Comparison of ENCODE assay signal across 9 cellular contexts in the genomic region with DNA sequence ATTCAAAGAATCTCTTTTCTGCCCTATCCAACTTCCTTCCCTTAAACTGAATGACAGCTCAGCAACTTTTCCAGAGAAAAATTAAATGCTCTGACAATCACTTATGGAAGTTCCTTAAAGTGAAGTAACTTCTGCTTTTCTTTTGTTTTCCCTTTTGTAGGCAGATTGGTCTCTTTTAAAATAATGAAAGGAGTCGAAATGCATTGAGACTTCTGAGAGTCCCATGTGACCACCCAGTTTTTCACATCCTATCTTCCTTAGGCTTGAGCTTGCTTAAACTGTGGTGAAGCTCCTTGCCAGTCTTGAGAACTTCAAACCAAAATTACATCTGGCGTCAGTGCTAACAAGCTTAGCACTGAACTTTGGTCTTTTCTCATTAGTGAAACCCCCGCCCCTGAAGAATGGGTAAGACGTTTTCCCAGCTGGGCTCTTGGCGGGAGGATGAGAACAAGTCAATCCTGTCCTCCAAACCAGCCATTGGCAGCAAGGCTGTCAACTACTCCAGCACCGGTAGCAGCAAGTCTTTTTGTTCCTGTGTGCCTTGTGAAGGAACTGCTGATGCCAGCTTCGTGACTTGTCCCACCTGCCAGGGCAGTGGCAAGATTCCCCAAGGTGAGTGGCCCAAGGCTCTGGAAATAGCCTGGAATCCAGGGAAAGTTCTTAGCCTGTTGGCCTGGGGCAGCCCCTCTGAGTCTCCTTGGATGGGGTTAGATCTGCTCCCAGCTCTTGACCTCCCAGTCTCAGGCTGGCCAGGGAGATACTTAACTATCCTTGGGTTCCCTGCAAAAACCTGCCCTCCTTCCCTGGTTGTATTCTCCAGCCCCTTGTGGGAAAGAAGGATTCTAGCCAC. TPM values are rescaled to one million over a fixed set of nuclear protein-coding genes. Genes with fewer than 3 reads are reported as not detected.
DNase-seq lines count a peak whose midpoint lies in the region; ATAC-seq and TF ChIP-seq lines count a peak whose summit lies in the region.
"Had no signal": no experiment of that assay in that cellular context is flagged by ENCODE, and none has a peak within 500 bp of the region (broad histone marks: within the 10 kb centered on the region; RNA-seq: fewer than 3 reads in every experiment).

No MANE protein-coding gene starts in this region.

- peak overlapping the region; percentile 91 for H3K27ac Mint-ChIP-seq in activated CD8-positive, alpha-beta memory T cell treated with anti-CD3 and anti-CD28 coated beads, Interleukin-2, amount 10 ng/mL, durations not matched to agents 7 days and 5 days
- peak overlapping the region; percentile 90 for H3K27ac Mint-ChIP-seq in activated T-helper 1 cell treated with anti-CD3 and anti-CD28 coated beads, Interleukin-12 subunit alpha, Interleukin-12 subunit beta, Interleukin-2, Interleukin-4 antibody, amounts not matched to agents 30 ng/mL and 10 ng/mL and 1 ng/mL, durations not matched to agents 14 hours and 24 hours and 36 hours
- H3K27ac Mint-ChIP-seq in immature natural killer cell = peak overlapping the region; percentile 96 to 99 (median 98)

- DNase-seq in activated CD8-positive, alpha-beta memory T cell treated with anti-CD3 and anti-CD28 coated beads, Interleukin-2, amount 10 ng/mL, durations not matched to agents 7 days and 5 days = no peak
- DNase-seq in activated CD8-positive, alpha-beta memory T cell treated with anti-CD3 and anti-CD28 coated beads, Interleukin-2, amount 50 U/mL, for 48 hours = no peak
- DNase-seq in activated T-helper 1 cell treated with anti-CD3 and anti-CD28 coated beads, Interleukin-12 subunit alpha, Interleukin-12 subunit beta, Interleukin-2, Interleukin-4 antibody, amounts not matched to agents 30 ng/mL and 10 ng/mL and 1 ng/mL, durations not matched to agents 14 hours and 24 hours and 36 hours (ENCODE audit: low spot score) = no peak
- DNase-seq in immature natural killer cell (no peak), tibial nerve (ENCODE audit: low spot score in 2 of 2) (no peak), iPS-NIHi7 (ENCODE audit: extremely low spot score) (no peak)

- CTCF ChIA-PET in activated CD8-positive, alpha-beta memory T cell treated with anti-CD3 and anti-CD28 coated beads, Interleukin-2, amount 10 ng/mL, durations not matched to agents 7 days and 5 days (lab: Charles Lee) = interaction anchor here (0.7 to 2.4 kb wide), 7 partner anchors 14 to 411 kb away, joined by 3 to 7 read pairs (median 3); partner anchors contain the start of gene RPL27

- no peaks in the 10 kb centered on the region for H3K27me3 Mint-ChIP-seq in activated CD8-positive, alpha-beta memory T cell treated with anti-CD3 and anti-CD28 coated beads, Interleukin-2, amount 10 ng/mL, durations not matched to agents 7 days and 5 days
- H3K27me3 Mint-ChIP-seq in activated T-helper 1 cell treated with anti-CD3 and anti-CD28 coated beads, Interleukin-12 subunit alpha, Interleukin-12 subunit beta, Interleukin-2, Interleukin-4 antibody, amounts not matched to agents 30 ng/mL and 10 ng/mL and 1 ng/mL, durations not matched to agents 14 hours and 24 hours and 36 hours (ENCODE audit: insufficient read depth) = no peaks in the 10 kb centered on the region
- no peaks in the 10 kb centered on the region for H3K27me3 Mint-ChIP-seq in immature natural killer cell (ENCODE audit: low read depth in 3 of 3)

- peak overlapping the region; percentile 36 to 74 (median 62) for H3K4me3 ChIP-seq in tibial nerve

- peak overlapping the region; percentile 86 for H3K4me3 Mint-ChIP-seq in activated CD8-positive, alpha-beta memory T cell treated with anti-CD3 and anti-CD28 coated beads, Interleukin-2, amount 10 ng/mL, durations not matched to agents 7 days and 5 days
- H3K4me3 Mint-ChIP-seq in activated T-helper 1 cell treated with anti-CD3 and anti-CD28 coated beads, Interleukin-12 subunit alpha, Interleukin-12 subunit beta, Interleukin-2, Interleukin-4 antibody, amounts not matched to agents 30 ng/mL and 10 ng/mL and 1 ng/mL, durations not matched to agents 14 hours and 24 hours and 36 hours = peak overlapping the region; percentile 97
- H3K4me3 Mint-ChIP-seq in immature natural killer cell = peak overlapping the region; percentile 95 to 100 (median 100)

- peak overlapping the region in 3 of 4 donors; percentile 79 to 84 (median 83) for H3K27ac ChIP-seq in tibial nerve

- H3K4me1 Mint-ChIP-seq in activated CD8-positive, alpha-beta memory T cell treated with anti-CD3 and anti-CD28 coated beads, Interleukin-2, amount 10 ng/mL, durations not matched to agents 7 days and 5 days = peaks cover 35% of the 10 kb centered on the region
- H3K4me1 Mint-ChIP-seq in activated T-helper 1 cell treated with anti-CD3 and anti-CD28 coated beads, Interleukin-12 subunit alpha, Interleukin-12 subunit beta, Interleukin-2, Interleukin-4 antibody, amounts not matched to agents 30 ng/mL and 10 ng/mL and 1 ng/mL, durations not matched to agents 14 hours and 24 hours and 36 hours (ENCODE audit: low read depth) = peaks cover 46% of the 10 kb centered on the region
- peaks cover 34 to 47% of the 10 kb centered on the region in 2 donors for H3K4me1 Mint-ChIP-seq in immature natural killer cell

- no peaks in the 10 kb centered on the region for H3K9me3 Mint-ChIP-seq in activated CD8-positive, alpha-beta memory T cell treated with anti-CD3 and anti-CD28 coated beads, Interleukin-2, amount 10 ng/mL, durations not matched to agents 7 days and 5 days (ENCODE audit: low read depth)
- H3K9me3 Mint-ChIP-seq in activated T-helper 1 cell treated with anti-CD3 and anti-CD28 coated beads, Interleukin-12 subunit alpha, Interleukin-12 subunit beta, Interleukin-2, Interleukin-4 antibody, amounts not matched to agents 30 ng/mL and 10 ng/mL and 1 ng/mL, durations not matched to agents 14 hours and 24 hours and 36 hours = no peaks in the 10 kb centered on the region
- H3K9me3 Mint-ChIP-seq in immature natural killer cell = no peaks in the 10 kb centered on the region

- no peaks in the 10 kb centered on the region for H3K27me3 ChIP-seq in tibial nerve

- peaks cover 0 to 27% (median 11%) of the 10 kb centered on the region in 4 donors for H3K4me1 ChIP-seq in tibial nerve

- WGBS in tibial nerve, 2 donors = 48 to 70% methylated on average over 7 of the region's 7 CpGs

- H3K36me3 ChIP-seq in tibial nerve = peaks cover 0 to 62% (median 2%) of the 10 kb centered on the region in 3 donors

- TF ChIP-seq POLR2A in tibial nerve (IDR thresholded peaks at IDR 0.05) = no peak

- peaks cover 34% of the 10 kb centered on the region for H3K36me3 Mint-ChIP-seq in activated CD8-positive, alpha-beta memory T cell treated with anti-CD3 and anti-CD28 coated beads, Interleukin-2, amount 10 ng/mL, durations not matched to agents 7 days and 5 days
- H3K36me3 Mint-ChIP-seq in activated T-helper 1 cell treated with anti-CD3 and anti-CD28 coated beads, Interleukin-12 subunit alpha, Interleukin-12 subunit beta, Interleukin-2, Interleukin-4 antibody, amounts not matched to agents 30 ng/mL and 10 ng/mL and 1 ng/mL, durations not matched to agents 14 hours and 24 hours and 36 hours (ENCODE audit: low read depth) = peaks cover 24% of the 10 kb centered on the region
- H3K36me3 Mint-ChIP-seq in immature natural killer cell = peaks cover 4 to 25% (median 11%) of the 10 kb centered on the region in 3 donors

- no peak for TF ChIP-seq CTCF in tibial nerve (IDR thresholded peaks at IDR 0.05)

- intact Hi-C loops in activated T-helper 1 cell treated with anti-CD3 and anti-CD28 coated beads, Interleukin-12 subunit alpha, Interleukin-12 subunit beta, Interleukin-2, Interleukin-4 antibody, amounts not matched to agents 30 ng/mL and 10 ng/mL and 1 ng/mL, durations not matched to agents 14 hours and 24 hours and 36 hours (cut with micrococcal nuclease) = loop anchor here (5.0 kb wide), 1 partner anchor 191 kb away; the partner anchor contains the start of gene VAT1

- no peak for TF ChIP-seq EP300 in tibial nerve (IDR thresholded peaks at IDR 0.05)

- no peaks in the 10 kb centered on the region for H3K9me3 ChIP-seq in tibial nerve

- no peak for ATAC-seq in activated CD8-positive, alpha-beta memory T cell treated with anti-CD3 and anti-CD28 coated beads, Interleukin-2, amount 10 ng/mL, durations not matched to agents 7 days and 5 days
- ATAC-seq in HG03108 (IDR thresholded peaks at IDR 0.05; ENCODE audit: unreplicated experiment) (no peak), GM21576 (IDR thresholded peaks at IDR 0.05; ENCODE audit: unreplicated experiment) (no peak)

RNA-seq across cellular contexts. Expression of gene TMEM106A, which starts 1.2 kb away (rescaled TPM):
- 10 to 100 TPM; 13.8 to 23.1 TPM for total RNA-seq in activated CD8-positive, alpha-beta memory T cell treated with anti-CD3 and anti-CD28 coated beads, Interleukin-2, amount 10 ng/mL, durations not matched to agents 7 days and 5 days
- 18.2 and 19.1 TPM in 2 replicates for total RNA-seq in activated T-helper 1 cell treated with anti-CD3 and anti-CD28 coated beads, Interleukin-12 subunit alpha, Interleukin-12 subunit beta, Interleukin-2, Interleukin-4 antibody, amounts not matched to agents 30 ng/mL and 10 ng/mL and 1 ng/mL, durations not matched to agents 14 hours and 24 hours and 36 hours
- 1 to 10 TPM; 2.5 to 7.9 (median 3.5) TPM for polyA plus RNA-seq in immature natural killer cell
- 10 to 100 TPM in 3 of 4 donors, 1 to 10 TPM in 1; 5.1 to 28.5 (median 11.9) TPM for total RNA-seq in tibial nerve

RNA-seq across cellular contexts. Expression of gene CCDC200, which starts 15.6 kb away (rescaled TPM):
- not detected for total RNA-seq in activated CD8-positive, alpha-beta memory T cell treated with anti-CD3 and anti-CD28 coated beads, Interleukin-2, amount 10 ng/mL, durations not matched to agents 7 days and 5 days
- total RNA-seq in activated T-helper 1 cell treated with anti-CD3 and anti-CD28 coated beads, Interleukin-12 subunit alpha, Interleukin-12 subunit beta, Interleukin-2, Interleukin-4 antibody, amounts not matched to agents 30 ng/mL and 10 ng/mL and 1 ng/mL, durations not matched to agents 14 hours and 24 hours and 36 hours = 0.32 and 0.47 TPM in 2 replicates
- polyA plus RNA-seq in immature natural killer cell = 1 to 10 TPM in 1 of 3 donors, not detected in 2; 1.2 TPM
- not detected for total RNA-seq in tibial nerve
- total RNA-seq: temporal lobe had no signal

RNA-seq across cellular contexts. Expression of gene RNU2-1, which starts 20.9 kb away (rescaled TPM):
- 1,000 to 10,000 TPM; 3,839 to 7,603 TPM for total RNA-seq in activated CD8-positive, alpha-beta memory T cell treated with anti-CD3 and anti-CD28 coated beads, Interleukin-2, amount 10 ng/mL, durations not matched to agents 7 days and 5 days
- 5,029 and 6,685 TPM in 2 replicates for total RNA-seq in activated T-helper 1 cell treated with anti-CD3 and anti-CD28 coated beads, Interleukin-12 subunit alpha, Interleukin-12 subunit beta, Interleukin-2, Interleukin-4 antibody, amounts not matched to agents 30 ng/mL and 10 ng/mL and 1 ng/mL, durations not matched to agents 14 hours and 24 hours and 36 hours
- not detected for polyA plus RNA-seq in immature natural killer cell
- total RNA-seq in tibial nerve = not detected
- total RNA-seq: temporal lobe had no signal

RNA-seq across cellular contexts. Expression of gene NBR1, which starts 41.9 kb away (rescaled TPM):
- total RNA-seq in activated CD8-positive, alpha-beta memory T cell treated with anti-CD3 and anti-CD28 coated beads, Interleukin-2, amount 10 ng/mL, durations not matched to agents 7 days and 5 days = 10 to 100 TPM; 46.0 to 53.0 TPM
- total RNA-seq in activated T-helper 1 cell treated with anti-CD3 and anti-CD28 coated beads, Interleukin-12 subunit alpha, Interleukin-12 subunit beta, Interleukin-2, Interleukin-4 antibody, amounts not matched to agents 30 ng/mL and 10 ng/mL and 1 ng/mL, durations not matched to agents 14 hours and 24 hours and 36 hours = 53.4 and 56.1 TPM in 2 replicates
- 10 to 100 TPM; 59.3 to 96.7 (median 78.5) TPM for polyA plus RNA-seq in immature natural killer cell
- 10 to 100 TPM; 61.7 to 80.0 (median 73.5) TPM for total RNA-seq in tibial nerve

Comparison
In these comparisons a context has a peak if more than half of its experiments do, and no peak if none do; other contexts are left out.
1. RNA of gene RNU2-1, which starts 20.9 kb away (total RNA-seq): 3,839 to 7,603 TPM in activated CD8-positive, alpha-beta memory T cell treated with anti-CD3 and anti-CD28 coated beads, Interleukin-2, amount 10 ng/mL, durations not matched to agents 7 days and 5 days and 5,029 to 6,685 TPM in activated T-helper 1 cell treated with anti-CD3 and anti-CD28 coated beads, Interleukin-12 subunit alpha, Interleukin-12 subunit beta, Interleukin-2, Interleukin-4 antibody, amounts not matched to agents 30 ng/mL and 10 ng/mL and 1 ng/mL, durations not matched to agents 14 hours and 24 hours and 36 hours; not detected in tibial nerve; every median in the first group is over 1,000 times any median in the second.
2. Peak in every context shown above with its lines, with median percentiles within 50 percentile points of each other: H3K27ac Mint-ChIP-seq and H3K4me3 Mint-ChIP-seq.